ENCODE assay signal across 1 cellular context in the genomic region with DNA sequence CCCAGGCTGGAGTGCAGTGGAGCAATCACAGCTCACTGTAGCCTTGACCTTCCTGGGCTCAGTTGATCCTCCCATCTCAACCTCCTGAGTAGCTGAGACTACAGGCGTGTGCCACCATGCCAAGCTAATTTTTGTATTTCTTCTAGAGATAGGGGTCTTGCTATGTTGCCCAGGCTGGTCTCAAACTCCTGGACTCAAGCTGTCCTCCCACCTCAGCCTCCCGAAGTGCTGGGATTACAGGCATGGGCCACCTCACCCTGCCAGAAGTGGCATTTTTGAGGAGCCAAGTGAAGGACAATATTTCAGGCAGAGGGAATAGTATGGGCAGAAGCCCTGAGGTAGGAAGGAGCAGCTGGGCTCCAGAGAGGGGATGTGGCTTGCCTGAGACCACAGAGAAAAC.
TF ChIP-seq lines count a peak whose summit lies in the region.

No MANE protein-coding gene starts in this region.

TF ChIP-seq in WTC11, 78 proteins besides CTCF, POLR2A, EP300 and RAD21:
- no peak for TF ChIP-seq FOXJ3 (CRISPR knock-in tag; IDR thresholded peaks at IDR 0.05; ENCODE audit: borderline replicate concordance)
- TF ChIP-seq ZNF121 (CRISPR knock-in tag; IDR thresholded peaks at IDR 0.05) = peak; percentile 93
